ENCODE assay signal across 8 cellular contexts in the genomic region with DNA sequence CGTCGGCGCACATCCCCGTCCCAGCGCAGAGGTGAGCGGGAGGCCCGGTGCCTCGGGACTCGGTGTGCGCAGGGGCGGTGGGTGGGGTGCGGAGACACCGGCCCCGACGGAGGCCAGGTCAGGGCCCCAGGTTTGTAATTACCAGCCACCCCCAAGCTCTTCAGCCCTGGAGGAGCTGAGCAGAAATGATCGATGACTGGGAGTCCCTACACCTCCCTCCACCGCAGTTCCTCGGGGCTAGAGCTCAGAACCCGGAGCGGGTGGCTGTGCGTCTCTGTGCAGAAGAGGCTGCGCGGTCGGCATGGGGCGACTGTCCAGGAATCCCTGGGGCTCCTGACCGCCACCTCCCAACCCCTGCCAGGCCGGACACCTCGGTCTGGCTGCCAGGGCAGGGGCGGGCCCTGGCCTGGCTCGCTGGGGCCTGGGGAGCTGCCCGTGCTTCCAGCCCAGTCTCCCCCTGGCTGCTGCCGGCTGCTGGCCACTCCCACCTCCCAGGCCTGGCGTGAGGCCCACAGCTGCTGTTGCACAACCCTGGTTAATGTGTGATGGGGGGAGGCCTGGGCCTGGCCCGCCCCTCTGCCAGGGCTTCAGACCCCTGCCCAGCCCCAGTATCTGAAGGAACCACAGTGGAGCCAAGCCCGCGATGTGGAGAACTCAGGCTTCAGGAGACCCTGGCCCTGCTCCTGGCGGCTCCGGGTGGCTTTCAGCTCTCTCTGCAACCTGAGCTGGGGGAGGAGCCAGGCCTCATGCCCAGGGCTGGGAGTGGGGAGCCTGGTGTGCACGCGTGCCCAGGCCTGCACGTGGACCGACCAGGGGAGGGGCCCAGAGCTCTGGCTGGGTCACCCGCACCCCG. TPM values are rescaled to one million over a fixed set of nuclear protein-coding genes. Genes with fewer than 3 reads are reported as not detected.
A peak's percentile ranks its signal among the peaks of the same experiment; 100 is the strongest.
DNase-seq lines count a peak whose midpoint lies in the region; ATAC-seq and TF ChIP-seq lines count a peak whose summit lies in the region.

No MANE protein-coding gene starts in this region.

- CTCF ChIA-PET in Caco-2 (lab: Charles Lee), result interaction anchor here (0.6 to 1.8 kb wide), 18 partner anchors 10 to 458 kb away, joined by 3 to 27 read pairs (median 5); partner anchors contain the start of genes ARFRP1, PTK6, SAMD10 and TPD52L2
- CTCF ChIA-PET in HEK293T (lab: Yijun Ruan, JAX), result no interaction called here
- CTCF ChIA-PET in naive thymus-derived CD4-positive, alpha-beta T cell (lab: Charles Lee), result interaction anchor here (0.6 to 1.5 kb wide), 8 partner anchors 10 to 299 kb away, joined by 3 to 7 read pairs (median 4); partner anchors contain the start of genes ARFRP1, TPD52L2 and ZGPAT

- peak in 1 of 2 experiments; percentile 56 for TF ChIP-seq CTCF in Caco-2 (IDR thresholded peaks at IDR 0.05; ENCODE audit: insufficient read depth in 1 of 2, low read depth in 1 of 2, low read length in 1 of 2, severe bottlenecking in 1 of 2, unreplicated experiment in 1 of 2)
- TF ChIP-seq CTCF in uterus (IDR thresholded peaks at IDR 0.05), result peak; percentile 22 to 49 (median 36)

- POLR2A ChIA-PET in Caco-2 (lab: Charles Lee), result interaction anchor here (0.6 to 1.6 kb wide), 11 partner anchors 11 to 322 kb away, joined by 3 to 25 read pairs (median 4); partner anchors contain the start of genes ARFRP1, PPDPF, PRPF6 and RTEL1
- POLR2A ChIA-PET in HEK293T (lab: Yijun Ruan, JAX), result interaction anchor here (0.5 to 1.6 kb wide), 5 partner anchors 10 to 124 kb away, joined by 3 to 14 read pairs (median 8); partner anchors contain the start of genes ARFRP1, RTEL1, STMN3 and TPD52L2
- POLR2A ChIA-PET in naive thymus-derived CD4-positive, alpha-beta T cell (lab: Charles Lee), result interaction anchor here (0.6 to 9.9 kb wide), 12 partner anchors 8 to 125 kb away, joined by 3 to 137 read pairs (median 3); partner anchors contain the start of genes ARFRP1, TPD52L2 and ZGPAT

- H3K36me3 ChIP-seq in Caco-2 (ENCODE audit: control insufficient read depth, insufficient read depth, low read length) (peaks cover 10% of the 10 kb centered on the region), uterus (no peaks in the 10 kb centered on the region)
- H3K36me3 ChIP-seq in naive thymus-derived CD4-positive, alpha-beta T cell (ENCODE audit: control insufficient read depth in 2 of 3, insufficient read depth in 3 of 3, low read length in 3 of 3), result peaks cover 0 to 28% (median 0%) of the 10 kb centered on the region in 3 experiments

- peaks cover 80% of the 10 kb centered on the region for H3K36me3 Mint-ChIP-seq in Caco-2 (ENCODE audit: insufficient read depth, unreplicated experiment)
- peaks cover 0 to 7% (median 0%) of the 10 kb centered on the region in 5 donors for H3K36me3 Mint-ChIP-seq in naive thymus-derived CD4-positive, alpha-beta T cell

- DNase-seq in Caco-2, result peak; percentile 98
- DNase-seq in HEK293T (ENCODE audit: extremely low spot score), result peak; percentile 70
- DNase-seq in NCI-H82 (lab: John Stamatoyannopoulos, UW), result peak; percentile 88
- DNase-seq in activated effector memory CD4-positive, alpha-beta T cell treated with Interleukin-2 at 50 U/mL for 16 hours, result peak; percentile 31
- DNase-seq in fibroblast of the conjunctiva (ENCODE audit: low read depth), result peak; percentile 91
- peak in 8 of 9 donors; percentile 34 to 56 (median 50) for DNase-seq in naive thymus-derived CD4-positive, alpha-beta T cell
- peak; percentile 96 to 98 for DNase-seq in uterus

- H3K4me1 ChIP-seq in Caco-2 (peaks cover 28% of the 10 kb centered on the region), uterus (peaks cover 0 to 30% of the 10 kb centered on the region in 2 donors)
- peaks cover 18 to 25% of the 10 kb centered on the region in 2 donors for H3K4me1 ChIP-seq in naive thymus-derived CD4-positive, alpha-beta T cell (ENCODE audit: control insufficient read depth in 2 of 2, insufficient read depth in 2 of 2, low read length in 2 of 2)

- no peaks in the 10 kb centered on the region for H3K4me1 Mint-ChIP-seq in Caco-2 (ENCODE audit: low read depth, unreplicated experiment)
- peaks cover 6 to 15% (median 9%) of the 10 kb centered on the region in 7 donors for H3K4me1 Mint-ChIP-seq in naive thymus-derived CD4-positive, alpha-beta T cell

- no peaks in the 10 kb centered on the region for H3K27me3 ChIP-seq in Caco-2 (replicated peaks; ENCODE audit: control insufficient read depth, insufficient read depth, low read length)
- no peaks in the 10 kb centered on the region for H3K27me3 ChIP-seq in naive thymus-derived CD4-positive, alpha-beta T cell (ENCODE audit: control insufficient read depth in 2 of 2, insufficient read depth in 2 of 2, low read length in 2 of 2)
- no peaks in the 10 kb centered on the region for H3K27me3 ChIP-seq in uterus

- H3K27ac ChIP-seq in naive thymus-derived CD4-positive, alpha-beta T cell (ENCODE audit: low read depth, low read length), result peak overlapping the region; percentile 71
- peak overlapping the region; percentile 88 to 92 for H3K27ac ChIP-seq in uterus

- no peaks in the 10 kb centered on the region for H3K27me3 Mint-ChIP-seq in Caco-2 (ENCODE audit: insufficient read depth, unreplicated experiment)
- no peaks in the 10 kb centered on the region for H3K27me3 Mint-ChIP-seq in naive thymus-derived CD4-positive, alpha-beta T cell

- TSS peak; percentile 77 for BruUV-seq in Caco-2 (replicated peaks; lab: Mats Ljungman, UMichigan)

- TF ChIP-seq POLR2A in uterus (IDR thresholded peaks at IDR 0.05), result peak in 1 of 2 donors; percentile 51

- no peaks in the 10 kb centered on the region for H3K9me3 ChIP-seq in Caco-2
- H3K9me3 ChIP-seq in naive thymus-derived CD4-positive, alpha-beta T cell (ENCODE audit: control insufficient read depth in 2 of 3, low read length in 3 of 3), result no peaks in the 10 kb centered on the region
- no peaks in the 10 kb centered on the region for H3K9me3 ChIP-seq in uterus

- peak; percentile 16 for ATAC-seq in naive thymus-derived CD4-positive, alpha-beta T cell
- ATAC-seq in HG03139 (IDR thresholded peaks at IDR 0.05; ENCODE audit: unreplicated experiment), result no peak

- H3K4me3 ChIP-seq in Caco-2 (ENCODE audit: low read depth, low read length), result peak overlapping the region; percentile 72
- H3K4me3 ChIP-seq in naive thymus-derived CD4-positive, alpha-beta T cell (ENCODE audit: low read length), result peak overlapping the region; percentile 69
- H3K4me3 ChIP-seq in uterus, result peak overlapping the region; percentile 55 to 77

- no peaks in the 10 kb centered on the region for H3K9me3 Mint-ChIP-seq in Caco-2 (ENCODE audit: unreplicated experiment)
- no peaks in the 10 kb centered on the region for H3K9me3 Mint-ChIP-seq in naive thymus-derived CD4-positive, alpha-beta T cell

- peak overlapping the region; percentile 87 for H3K27ac Mint-ChIP-seq in Caco-2 (ENCODE audit: unreplicated experiment)
- peak overlapping the region in 2 of 9 donors; percentile 38 to 82 for H3K27ac Mint-ChIP-seq in naive thymus-derived CD4-positive, alpha-beta T cell

- intact Hi-C loops in Caco-2 (cut with micrococcal nuclease; ENCODE audit: unreplicated experiment), result loop anchor here (1.0 kb wide), 1 partner anchor 33 kb away; the partner anchor contains the start of gene ARFRP1
- intact Hi-C loops in naive thymus-derived CD4-positive, alpha-beta T cell (cut with micrococcal nuclease), result loop anchor here in 1 of 2 donors (1.0 to 5.0 kb wide), 2 partner anchors 11 to 33 kb away; partner anchors contain the start of genes ARFRP1 and ZGPAT
- intact Hi-C loops in uterus (cut with DNase I; ENCODE audit: low total_unique reads), result no loop called here

- H3K4me3 Mint-ChIP-seq in Caco-2 (ENCODE audit: unreplicated experiment), result peak overlapping the region; percentile 88
- H3K4me3 Mint-ChIP-seq in naive thymus-derived CD4-positive, alpha-beta T cell, result peak overlapping the region; percentile 40 to 84 (median 66)

TF ChIP-seq in HEK293T, 16 proteins besides CTCF, POLR2A, EP300 and RAD21:
- TF ChIP-seq PKNOX1 (IDR thresholded peaks at IDR 0.05), result 0 out of 2 replicates have a peak, but pooled peaks have one; percentile 13
- no peak for TF ChIP-seq BHLHE40 (IDR thresholded peaks at IDR 0.05; ENCODE audit: borderline replicate concordance)
- TF ChIP-seq NFRKB (IDR thresholded peaks at IDR 0.05), result no peak
- no peak for TF ChIP-seq ELF4 (IDR thresholded peaks at IDR 0.05)

RNA-seq across cellular contexts. Expression of gene SLC2A4RG, which starts 1.2 kb away (rescaled TPM):
- total RNA-seq in Caco-2 (2022) (211 and 234 TPM in 2 replicates), uterus (100 to 1,000 TPM in 1 of 4 donors, 10 to 100 TPM in 3; 10.5 to 120 (median 41.0) TPM)
- total RNA-seq in naive thymus-derived CD4-positive, alpha-beta T cell, result 100 to 1,000 TPM in 3 of 5 experiments, 10 to 100 TPM in 2; 88.7 to 136 (median 111) TPM
- 1 to 10 TPM; 3.0 to 4.6 TPM for polyA plus RNA-seq in naive thymus-derived CD4-positive, alpha-beta T cell

RNA-seq across cellular contexts. Expression of gene LIME1, which starts 4.3 kb away (rescaled TPM):
- total RNA-seq in Caco-2 (2022) (18.8 and 23.5 TPM in 2 replicates), uterus (10 to 100 TPM in 1 of 4 donors, 1 to 10 TPM in 3; 2.6 to 10.5 (median 8.4) TPM)
- 100 to 1,000 TPM in 3 of 5 experiments, 10 to 100 TPM in 2; 96.8 to 118 (median 103) TPM for total RNA-seq in naive thymus-derived CD4-positive, alpha-beta T cell
- polyA plus RNA-seq in naive thymus-derived CD4-positive, alpha-beta T cell, result 100 to 1,000 TPM; 205 to 366 TPM

RNA-seq across cellular contexts. Expression of gene ZGPAT, which starts 32.9 kb away (rescaled TPM):
- 69.3 and 74.7 TPM in 2 replicates for total RNA-seq in Caco-2 (2022)
- total RNA-seq in naive thymus-derived CD4-positive, alpha-beta T cell, result 10 to 100 TPM; 42.9 to 49.9 (median 45.4) TPM
- polyA plus RNA-seq in naive thymus-derived CD4-positive, alpha-beta T cell, result 10 to 100 TPM; 47.5 to 82.1 TPM
- 10 to 100 TPM in 3 of 4 donors, 1 to 10 TPM in 1; 1.5 to 37.9 (median 15.3) TPM for total RNA-seq in uterus

RNA-seq across cellular contexts. Expression of gene ARFRP1, which starts 33.0 kb away (rescaled TPM):
- total RNA-seq in Caco-2 (2022) (119 and 126 TPM in 2 replicates), uterus (10 to 100 TPM; 26.1 to 59.8 (median 33.5) TPM)
- total RNA-seq in naive thymus-derived CD4-positive, alpha-beta T cell, result 10 to 100 TPM; 55.4 to 92.1 (median 66.2) TPM
- polyA plus RNA-seq in naive thymus-derived CD4-positive, alpha-beta T cell, result 100 to 1,000 TPM in 1 of 2 donors, 10 to 100 TPM in 1; 89.1 to 108 TPM

RNA-seq across cellular contexts. Expression of gene TNFRSF6B, which starts 44.3 kb away (rescaled TPM):
- not detected in 2 replicates for total RNA-seq in Caco-2 (2022)
- under 1 TPM in 1 of 5 experiments, not detected in 4; 0.74 TPM for total RNA-seq in naive thymus-derived CD4-positive, alpha-beta T cell
- polyA plus RNA-seq in naive thymus-derived CD4-positive, alpha-beta T cell, result under 1 TPM in 1 of 2 donors, not detected in 1; 0.22 TPM
- total RNA-seq in uterus, result 1 to 10 TPM in 1 of 4 donors, under 1 TPM in 1, not detected in 2; 0.83 to 4.1 TPM

Comparison
In these comparisons a context has a peak if more than half of its experiments do, and no peak if none do; other contexts are left out.
1. DNase-seq: peak in every context shown above with its lines; median percentile 98 in Caco-2; 97 in uterus; 91 in fibroblast of the conjunctiva; 88 in NCI-H82; 70 in HEK293T; 50 in naive thymus-derived CD4-positive, alpha-beta T cell; 31 in activated effector memory CD4-positive, alpha-beta T cell treated with Interleukin-2 at 50 U/mL for 16 hours.